In the genomic region with DNA sequence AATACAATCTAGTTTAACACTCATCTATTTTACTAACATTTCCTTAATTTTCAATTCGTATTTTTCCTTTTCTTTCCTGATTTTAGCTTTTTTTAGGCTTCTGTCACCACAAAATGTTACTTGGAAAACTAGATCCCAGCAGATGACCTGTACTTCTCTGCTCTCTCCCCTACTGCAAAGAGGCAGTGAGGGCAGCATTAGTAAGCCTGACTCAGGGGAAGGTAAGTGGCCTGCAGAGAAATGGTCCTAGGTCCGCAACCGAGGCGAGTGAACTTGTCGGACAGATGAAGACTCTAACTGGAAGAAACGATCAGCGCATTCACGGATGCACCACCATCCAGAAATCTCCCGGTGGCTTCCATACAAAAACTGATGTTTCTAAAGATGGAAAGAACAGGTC, we compare ENCODE assay signal across 8 cellular contexts. TPM values are rescaled to one million over a fixed set of nuclear protein-coding genes. Genes with fewer than 3 reads are reported as not detected.
DNase-seq lines count a peak whose midpoint lies in the region; ATAC-seq, FAIRE-seq and TF ChIP-seq lines count a peak whose summit lies in the region.

No MANE protein-coding gene starts in this region.

- H3K4me3 ChIP-seq in body of pancreas (no peak overlapping the region), mesendoderm (ENCODE audit: low read length) (no peak overlapping the region), upper lobe of right lung (no peak overlapping the region)

- H3K4me2 ChIP-seq in mesendoderm (ENCODE audit: low read length) = no peak overlapping the region

- H3K36me3 ChIP-seq in body of pancreas (replicated peaks in 1 of 2; ENCODE audit: insufficient read depth in 1 of 2, low read depth in 2 of 2) (peaks cover 0 to 12% of the 10 kb centered on the region in 2 donors), mesendoderm (ENCODE audit: control insufficient read depth, insufficient read depth, low read length) (peaks cover 3% of the 10 kb centered on the region), upper lobe of right lung (peaks cover 60% of the 10 kb centered on the region)

- TF ChIP-seq CTCF in body of pancreas (IDR thresholded peaks at IDR 0.05) = no peak
- no peak for TF ChIP-seq CTCF in upper lobe of right lung (IDR thresholded peaks at IDR 0.05)

- peaks cover 22% of the 10 kb centered on the region for H3K4me1 ChIP-seq in body of pancreas
- H3K4me1 ChIP-seq in mesendoderm (ENCODE audit: control insufficient read depth, low read depth, low read length) = peaks cover 4% of the 10 kb centered on the region
- peaks cover 55% of the 10 kb centered on the region for H3K4me1 ChIP-seq in upper lobe of right lung

- H3K4me1 Mint-ChIP-seq in activated naive CD4-positive, alpha-beta T cell treated with anti-CD3 and anti-CD28 coated beads, Interleukin-2, amount 10 ng/mL, durations not matched to agents 7 days and 5 days = peaks cover 48% of the 10 kb centered on the region

- H3K9me3 ChIP-seq in body of pancreas (no peaks in the 10 kb centered on the region), upper lobe of right lung (no peaks in the 10 kb centered on the region)

- H3K4me3 Mint-ChIP-seq in activated naive CD4-positive, alpha-beta T cell treated with anti-CD3 and anti-CD28 coated beads, Interleukin-2, amount 10 ng/mL, durations not matched to agents 7 days and 5 days = no peak overlapping the region

- H3K27ac ChIP-seq in body of pancreas = peak overlapping the region in 3 of 4 donors; percentile 50 to 94 (median 88)
- peak overlapping the region; percentile 6 for H3K27ac ChIP-seq in mesendoderm (ENCODE audit: low read depth, low read length)
- H3K27ac ChIP-seq in upper lobe of right lung = peak overlapping the region; percentile 96

- H3K9me3 Mint-ChIP-seq in activated naive CD4-positive, alpha-beta T cell treated with anti-CD3 and anti-CD28 coated beads, Interleukin-2, amount 10 ng/mL, durations not matched to agents 7 days and 5 days = no peaks in the 10 kb centered on the region

- FAIRE-seq in GM12891 (lab: Jason Lieb, UNC) = no peak

- CTCF ChIA-PET in activated naive CD4-positive, alpha-beta T cell treated with anti-CD3 and anti-CD28 coated beads, Interleukin-2, amount 10 ng/mL, durations not matched to agents 7 days and 5 days (lab: Charles Lee) = interaction anchor here (1.2 to 4.9 kb wide), 2 partner anchors 20 to 249 kb away, joined by 3 to 22 read pairs; partner anchors contain the start of genes CHCHD4 and TMEM43

- no peak for DNase-seq in activated naive CD4-positive, alpha-beta T cell treated with anti-CD3 and anti-CD28 coated beads, Interleukin-2, amount 10 ng/mL, durations not matched to agents 7 days and 5 days
- no peak for DNase-seq in activated naive CD4-positive, alpha-beta T cell (lab: John Stamatoyannopoulos, UW)
- DNase-seq in body of pancreas = no peak
- peak; percentile 48 for DNase-seq in mesendoderm
- DNase-seq in upper lobe of right lung = no peak
- DNase-seq in GM12891 (ENCODE audit: insufficient read length, low spot score) = no peak
- no peak for DNase-seq in NCI-H748 treated with DMSO at 0.1 percent for 48 hours (lab: John Stamatoyannopoulos, UW)

- H3K27me3 Mint-ChIP-seq in activated naive CD4-positive, alpha-beta T cell treated with anti-CD3 and anti-CD28 coated beads, Interleukin-2, amount 10 ng/mL, durations not matched to agents 7 days and 5 days = no peaks in the 10 kb centered on the region

- TF ChIP-seq POLR2A in body of pancreas (IDR thresholded peaks at IDR 0.05) (no peak), GM12891 (IDR thresholded peaks at IDR 0.05; ENCODE audit: low read depth, low read length) (no peak)

- H4K8ac ChIP-seq in mesendoderm (ENCODE audit: low read depth, low read length) = no peak overlapping the region

- intact Hi-C loops in body of pancreas (cut with DNase I) = no loop called here
- intact Hi-C loops in upper lobe of right lung (cut with DNase I) = no loop called here

- H3K79me2 ChIP-seq in mesendoderm (ENCODE audit: control insufficient read depth, insufficient read depth, low read length) = no peaks in the 10 kb centered on the region

- no peak overlapping the region for H2BK5ac ChIP-seq in mesendoderm (ENCODE audit: low read length)

- H3K36me3 Mint-ChIP-seq in activated naive CD4-positive, alpha-beta T cell treated with anti-CD3 and anti-CD28 coated beads, Interleukin-2, amount 10 ng/mL, durations not matched to agents 7 days and 5 days = peaks cover 52% of the 10 kb centered on the region

- H3K27me3 ChIP-seq in body of pancreas (no peaks in the 10 kb centered on the region), mesendoderm (ENCODE audit: insufficient read depth, low read length, poor library complexity) (no peaks in the 10 kb centered on the region), upper lobe of right lung (no peaks in the 10 kb centered on the region)

- H3K23ac ChIP-seq in mesendoderm (ENCODE audit: low read length) = no peak overlapping the region

- no peak overlapping the region for H2BK120ac ChIP-seq in mesendoderm (ENCODE audit: low read depth, low read length)

- peak overlapping the region; percentile 90 for H3K27ac Mint-ChIP-seq in activated naive CD4-positive, alpha-beta T cell treated with anti-CD3 and anti-CD28 coated beads, Interleukin-2, amount 10 ng/mL, durations not matched to agents 7 days and 5 days

- H3K79me1 ChIP-seq in mesendoderm (ENCODE audit: low read length) = no peaks in the 10 kb centered on the region

- no peak overlapping the region for H3K4ac ChIP-seq in mesendoderm (ENCODE audit: low read depth, low read length)

- no peak overlapping the region for H2AK5ac ChIP-seq in mesendoderm (ENCODE audit: low read length)

- no peak overlapping the region for H3K18ac ChIP-seq in mesendoderm (ENCODE audit: low read length)

- no peak overlapping the region for H4K5ac ChIP-seq in mesendoderm (ENCODE audit: low read length)

- ATAC-seq in body of pancreas (no peak), upper lobe of right lung (no peak), GM18861 (IDR thresholded peaks at IDR 0.05; ENCODE audit: unreplicated experiment) (no peak)

- no peak overlapping the region for H3K56ac ChIP-seq in mesendoderm (ENCODE audit: low read length)

- 84 to 93% methylated on average over 9 of the region's 9 CpGs for WGBS in body of pancreas, 2 donors
- 100% methylated on average over 1 of the region's 9 CpGs for WGBS in mesendoderm (ENCODE audit: extremely low coverage, insufficient coverage, low lambda C conversion rate)

- H2BK15ac ChIP-seq in mesendoderm (replicated peaks; ENCODE audit: low read depth) = no peak overlapping the region

- no peak overlapping the region for H3K9ac ChIP-seq in mesendoderm (ENCODE audit: low read length)

TF ChIP-seq in GM12891, 5 proteins besides CTCF, POLR2A, EP300 and RAD21:
- no peak for TF ChIP-seq POLR2AphosphoS5 (IDR thresholded peaks at IDR 0.05; ENCODE audit: low read depth, low read length)
- TF ChIP-seq SPI1 (IDR thresholded peaks at IDR 0.05; ENCODE audit: low read depth, low read length) = no peak
- no peak for TF ChIP-seq TAF1 (IDR thresholded peaks at IDR 0.05; ENCODE audit: low read depth, low read length)
- TF ChIP-seq POU2F2 (IDR thresholded peaks at IDR 0.05; ENCODE audit: low read depth, low read length) = no peak
- no peak for TF ChIP-seq PAX5 (IDR thresholded peaks at IDR 0.05; ENCODE audit: insufficient read depth, low read length, severe bottlenecking)

RNA-seq across cellular contexts. Expression of gene TMEM43, which starts 20.4 kb away (rescaled TPM):
- total RNA-seq in body of pancreas = 10 to 100 TPM; 21.8 to 38.4 TPM
- polyA plus RNA-seq in mesendoderm (2013, experiment 1 of 2) = 29.4 TPM
- 28.9 TPM for polyA plus RNA-seq in mesendoderm (2013, experiment 2 of 2)
- 86.3 TPM for total RNA-seq in upper lobe of right lung
- 13.1 TPM for polyA plus RNA-seq in GM12891 (2012; ENCODE audit: low read depth, missing spikeins)

RNA-seq across cellular contexts. Expression of gene CHCHD4, which starts 20.6 kb away (rescaled TPM):
- total RNA-seq in body of pancreas (1 to 10 TPM; 1.3 to 7.0 TPM), upper lobe of right lung (12.0 TPM)
- 21.8 TPM for polyA plus RNA-seq in mesendoderm (2013, experiment 1 of 2)
- 21.7 TPM for polyA plus RNA-seq in mesendoderm (2013, experiment 2 of 2)
- 11.4 TPM for polyA plus RNA-seq in GM12891 (2012; ENCODE audit: low read depth, missing spikeins)

RNA-seq across cellular contexts. Expression of gene XPC, which starts 33.2 kb away (rescaled TPM):
- total RNA-seq in body of pancreas (10 to 100 TPM; 33.2 to 34.9 TPM), upper lobe of right lung (36.1 TPM)
- polyA plus RNA-seq in mesendoderm (2013, experiment 1 of 2) = 12.8 TPM
- 12.3 TPM for polyA plus RNA-seq in mesendoderm (2013, experiment 2 of 2)
- polyA plus RNA-seq in GM12891 (2012; ENCODE audit: low read depth, missing spikeins) = 23.6 TPM

RNA-seq across cellular contexts. Expression of gene LSM3, which starts 33.4 kb away (rescaled TPM):
- total RNA-seq in body of pancreas = 1 to 10 TPM; 5.3 to 6.0 TPM
- 50.3 TPM for polyA plus RNA-seq in mesendoderm (2013, experiment 1 of 2)
- 49.8 TPM for polyA plus RNA-seq in mesendoderm (2013, experiment 2 of 2)
- total RNA-seq in upper lobe of right lung = 8.8 TPM
- polyA plus RNA-seq in GM12891 (2012; ENCODE audit: low read depth, missing spikeins) = 21.3 TPM

Comparison
In these comparisons a context has a peak if more than half of its experiments do, and no peak if none do; other contexts are left out.
1. H3K27ac ChIP-seq: peak in every context shown above with its lines; median percentile 96 in upper lobe of right lung; 88 in body of pancreas; 6 in mesendoderm.